8 cellular contexts compared by ENCODE assay signal in genomic region chr6:163066200-163066599, GRCh38.
"Had no signal": no experiment of that assay in that cellular context is flagged by ENCODE, and none has a peak within 500 bp of the region (broad histone marks: within the 10 kb centered on the region; RNA-seq: fewer than 3 reads in every experiment).

No MANE protein-coding gene starts in this region.

- H3K4me1 Mint-ChIP-seq: IgD-negative memory B cell had no signal

- H3K36me3 Mint-ChIP-seq: IgD-negative memory B cell had no signal

- H3K27ac ChIP-seq: HL-60, KMS-11 had no signal

- H3K27ac Mint-ChIP-seq: IgD-negative memory B cell had no signal

- H3K27me3 Mint-ChIP-seq: IgD-negative memory B cell had no signal

- DNase-seq: IMR-90, KBM-7, KG1 had no signal

- H3K4me2 ChIP-seq: KMS-11 had no signal

- H3K4me3 ChIP-seq: K562 had no signal

- ATAC-seq: HepG2, K562 had no signal
